ENCODE assay signal across 1 cellular context in genomic region chr1:28235746-28236655, GRCh38.
A peak's percentile ranks its signal among the peaks of the same experiment; 100 is the strongest.
TF ChIP-seq lines count a peak whose summit lies in the region.

ATP5IF1 (plus strand) TSS chr1:28236124; CDS start chr1:28236184, 60 bp downstream.

TF ChIP-seq in GM12878, 131 proteins besides CTCF, POLR2A, EP300 and RAD21 (continued from another document and continues in another):
- TF ChIP-seq POLR2AphosphoS2 (IDR thresholded peaks at IDR 0.05; ENCODE audit: low read depth, low read length) (peak; percentile 91), FOS (IDR thresholded peaks at IDR 0.05; ENCODE audit: borderline replicate concordance, extremely low read depth, insufficient read length) (peak; percentile 95), GABPA (IDR thresholded peaks at IDR 0.05; ENCODE audit: low read depth) (no peak), WRNIP1 (IDR thresholded peaks at IDR 0.05; ENCODE audit: borderline replicate concordance, low read depth, low read length) (no peak), ATF7 (IDR thresholded peaks at IDR 0.05; ENCODE audit: low read depth) (peak; percentile 35; the same call in 1 of the 2 replicates), CBFB (IDR thresholded peaks at IDR 0.05; ENCODE audit: low read depth) (peak; percentile 64; the same call in 1 of the 2 replicates), CHD1 (IDR thresholded peaks at IDR 0.05; ENCODE audit: low read depth, low read length) (no peak), ESRRA (IDR thresholded peaks at IDR 0.05; ENCODE audit: low read length) (peak; percentile 23; the same call in 1 of the 2 replicates), IKZF2 (IDR thresholded peaks at IDR 0.05) (0 out of 4 replicates have a peak, but pooled peaks of 1 of the 2 experiments have one; percentile 50), PAX8 (IDR thresholded peaks at IDR 0.05) (peak; percentile 65; the same call in 1 of the 2 replicates), CREB1 (IDR thresholded peaks at IDR 0.05; ENCODE audit: low read depth) (peak; percentile 80), NFYA (IDR thresholded peaks at IDR 0.05; ENCODE audit: borderline replicate concordance, low read depth, low read length) (peak; percentile 65), KDM1A (IDR thresholded peaks at IDR 0.05; ENCODE audit: borderline replicate concordance) (no peak), RUNX3 (IDR thresholded peaks at IDR 0.05; ENCODE audit: low read length) (peak; percentile 20; the same call in 1 of the 2 replicates), RCOR1 (conservative IDR thresholded peaks at IDR 0.05; ENCODE audit: low read depth, low read length) (0 out of 2 replicates have a peak, but pooled peaks have one; percentile 16), BCL11A (IDR thresholded peaks at IDR 0.05; ENCODE audit: low read depth, low read length) (no peak), RB1 (IDR thresholded peaks at IDR 0.05; ENCODE audit: borderline replicate concordance) (peak; percentile 85; the same call in 1 of the 2 replicates), ZNF622 (IDR thresholded peaks at IDR 0.05) (no peak), IKZF1 (conservative IDR thresholded peaks at IDR 0.05) (peak; percentile 58), RAD51 (IDR thresholded peaks at IDR 0.05) (no peak), MYB (IDR thresholded peaks at IDR 0.05; ENCODE audit: borderline replicate concordance, low read depth, low read length) (no peak), BCL3 (IDR thresholded peaks at IDR 0.05; ENCODE audit: borderline replicate concordance, insufficient read depth, low read depth, low read length, poor library complexity, severe bottlenecking) (peak; percentile 43), STAT1 (conservative IDR thresholded peaks at IDR 0.05) (no peak), TAF1 (IDR thresholded peaks at IDR 0.05; ENCODE audit: borderline replicate concordance, low read depth, low read length) (peak; percentile 94), SMAD1 (IDR thresholded peaks at IDR 0.05; ENCODE audit: low read depth, partially characterized antibody) (peak; percentile 32), RFX5 (IDR thresholded peaks at IDR 0.05; ENCODE audit: low read depth, low read length) (peak; percentile 63), PAX5 (IDR thresholded peaks at IDR 0.05; ENCODE audit: borderline replicate concordance, low read depth, low read length) (peak; percentile 51; the same call in 1 of the 2 replicates), ATF2 (IDR thresholded peaks at IDR 0.05; ENCODE audit: low read length) (no peak), NRF1 (conservative IDR thresholded peaks at IDR 0.05; ENCODE audit: low read depth, low read length) (no peak), SREBF2 (IDR thresholded peaks at IDR 0.05; ENCODE audit: low read length) (no peak), ZSCAN29 (IDR thresholded peaks at IDR 0.05) (no peak), SPI1 (IDR thresholded peaks at IDR 0.05; ENCODE audit: borderline replicate concordance, insufficient read depth, low read depth, low read length) (no peak)
- TF ChIP-seq, protein P1, sequence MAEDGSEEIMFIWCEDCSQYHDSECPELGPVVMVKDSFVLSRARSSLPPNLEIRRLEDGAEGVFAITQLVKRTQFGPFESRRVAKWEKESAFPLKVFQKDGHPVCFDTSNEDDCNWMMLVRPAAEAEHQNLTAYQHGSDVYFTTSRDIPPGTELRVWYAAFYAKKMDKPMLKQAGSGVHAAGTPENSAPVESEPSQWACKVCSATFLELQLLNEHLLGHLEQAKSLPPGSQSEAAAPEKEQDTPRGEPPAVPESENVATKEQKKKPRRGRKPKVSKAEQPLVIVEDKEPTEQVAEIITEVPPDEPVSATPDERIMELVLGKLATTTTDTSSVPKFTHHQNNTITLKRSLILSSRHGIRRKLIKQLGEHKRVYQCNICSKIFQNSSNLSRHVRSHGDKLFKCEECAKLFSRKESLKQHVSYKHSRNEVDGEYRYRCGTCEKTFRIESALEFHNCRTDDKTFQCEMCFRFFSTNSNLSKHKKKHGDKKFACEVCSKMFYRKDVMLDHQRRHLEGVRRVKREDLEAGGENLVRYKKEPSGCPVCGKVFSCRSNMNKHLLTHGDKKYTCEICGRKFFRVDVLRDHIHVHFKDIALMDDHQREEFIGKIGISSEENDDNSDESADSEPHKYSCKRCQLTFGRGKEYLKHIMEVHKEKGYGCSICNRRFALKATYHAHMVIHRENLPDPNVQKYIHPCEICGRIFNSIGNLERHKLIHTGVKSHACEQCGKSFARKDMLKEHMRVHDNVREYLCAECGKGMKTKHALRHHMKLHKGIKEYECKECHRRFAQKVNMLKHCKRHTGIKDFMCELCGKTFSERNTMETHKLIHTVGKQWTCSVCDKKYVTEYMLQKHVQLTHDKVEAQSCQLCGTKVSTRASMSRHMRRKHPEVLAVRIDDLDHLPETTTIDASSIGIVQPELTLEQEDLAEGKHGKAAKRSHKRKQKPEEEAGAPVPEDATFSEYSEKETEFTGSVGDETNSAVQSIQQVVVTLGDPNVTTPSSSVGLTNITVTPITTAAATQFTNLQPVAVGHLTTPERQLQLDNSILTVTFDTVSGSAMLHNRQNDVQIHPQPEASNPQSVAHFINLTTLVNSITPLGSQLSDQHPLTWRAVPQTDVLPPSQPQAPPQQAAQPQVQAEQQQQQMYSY (CRISPR knock-in tag; IDR thresholded peaks at IDR 0.05): no peak
- TF ChIP-seq, protein P2, sequence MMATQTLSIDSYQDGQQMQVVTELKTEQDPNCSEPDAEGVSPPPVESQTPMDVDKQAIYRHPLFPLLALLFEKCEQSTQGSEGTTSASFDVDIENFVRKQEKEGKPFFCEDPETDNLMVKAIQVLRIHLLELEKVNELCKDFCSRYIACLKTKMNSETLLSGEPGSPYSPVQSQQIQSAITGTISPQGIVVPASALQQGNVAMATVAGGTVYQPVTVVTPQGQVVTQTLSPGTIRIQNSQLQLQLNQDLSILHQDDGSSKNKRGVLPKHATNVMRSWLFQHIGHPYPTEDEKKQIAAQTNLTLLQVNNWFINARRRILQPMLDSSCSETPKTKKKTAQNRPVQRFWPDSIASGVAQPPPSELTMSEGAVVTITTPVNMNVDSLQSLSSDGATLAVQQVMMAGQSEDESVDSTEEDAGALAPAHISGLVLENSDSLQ (IDR thresholded peaks at IDR 0.05): peak; percentile 93
- TF ChIP-seq, protein P3, sequence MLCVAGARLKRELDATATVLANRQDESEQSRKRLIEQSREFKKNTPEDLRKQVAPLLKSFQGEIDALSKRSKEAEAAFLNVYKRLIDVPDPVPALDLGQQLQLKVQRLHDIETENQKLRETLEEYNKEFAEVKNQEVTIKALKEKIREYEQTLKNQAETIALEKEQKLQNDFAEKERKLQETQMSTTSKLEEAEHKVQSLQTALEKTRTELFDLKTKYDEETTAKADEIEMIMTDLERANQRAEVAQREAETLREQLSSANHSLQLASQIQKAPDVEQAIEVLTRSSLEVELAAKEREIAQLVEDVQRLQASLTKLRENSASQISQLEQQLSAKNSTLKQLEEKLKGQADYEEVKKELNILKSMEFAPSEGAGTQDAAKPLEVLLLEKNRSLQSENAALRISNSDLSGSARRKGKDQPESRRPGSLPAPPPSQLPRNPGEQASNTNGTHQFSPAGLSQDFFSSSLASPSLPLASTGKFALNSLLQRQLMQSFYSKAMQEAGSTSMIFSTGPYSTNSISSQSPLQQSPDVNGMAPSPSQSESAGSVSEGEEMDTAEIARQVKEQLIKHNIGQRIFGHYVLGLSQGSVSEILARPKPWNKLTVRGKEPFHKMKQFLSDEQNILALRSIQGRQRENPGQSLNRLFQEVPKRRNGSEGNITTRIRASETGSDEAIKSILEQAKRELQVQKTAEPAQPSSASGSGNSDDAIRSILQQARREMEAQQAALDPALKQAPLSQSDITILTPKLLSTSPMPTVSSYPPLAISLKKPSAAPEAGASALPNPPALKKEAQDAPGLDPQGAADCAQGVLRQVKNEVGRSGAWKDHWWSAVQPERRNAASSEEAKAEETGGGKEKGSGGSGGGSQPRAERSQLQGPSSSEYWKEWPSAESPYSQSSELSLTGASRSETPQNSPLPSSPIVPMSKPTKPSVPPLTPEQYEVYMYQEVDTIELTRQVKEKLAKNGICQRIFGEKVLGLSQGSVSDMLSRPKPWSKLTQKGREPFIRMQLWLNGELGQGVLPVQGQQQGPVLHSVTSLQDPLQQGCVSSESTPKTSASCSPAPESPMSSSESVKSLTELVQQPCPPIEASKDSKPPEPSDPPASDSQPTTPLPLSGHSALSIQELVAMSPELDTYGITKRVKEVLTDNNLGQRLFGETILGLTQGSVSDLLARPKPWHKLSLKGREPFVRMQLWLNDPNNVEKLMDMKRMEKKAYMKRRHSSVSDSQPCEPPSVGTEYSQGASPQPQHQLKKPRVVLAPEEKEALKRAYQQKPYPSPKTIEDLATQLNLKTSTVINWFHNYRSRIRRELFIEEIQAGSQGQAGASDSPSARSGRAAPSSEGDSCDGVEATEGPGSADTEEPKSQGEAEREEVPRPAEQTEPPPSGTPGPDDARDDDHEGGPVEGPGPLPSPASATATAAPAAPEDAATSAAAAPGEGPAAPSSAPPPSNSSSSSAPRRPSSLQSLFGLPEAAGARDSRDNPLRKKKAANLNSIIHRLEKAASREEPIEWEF (IDR thresholded peaks at IDR 0.05; ENCODE audit: insufficient replicate concordance, low read depth, low read length): no peak
- TF ChIP-seq, protein P4, sequence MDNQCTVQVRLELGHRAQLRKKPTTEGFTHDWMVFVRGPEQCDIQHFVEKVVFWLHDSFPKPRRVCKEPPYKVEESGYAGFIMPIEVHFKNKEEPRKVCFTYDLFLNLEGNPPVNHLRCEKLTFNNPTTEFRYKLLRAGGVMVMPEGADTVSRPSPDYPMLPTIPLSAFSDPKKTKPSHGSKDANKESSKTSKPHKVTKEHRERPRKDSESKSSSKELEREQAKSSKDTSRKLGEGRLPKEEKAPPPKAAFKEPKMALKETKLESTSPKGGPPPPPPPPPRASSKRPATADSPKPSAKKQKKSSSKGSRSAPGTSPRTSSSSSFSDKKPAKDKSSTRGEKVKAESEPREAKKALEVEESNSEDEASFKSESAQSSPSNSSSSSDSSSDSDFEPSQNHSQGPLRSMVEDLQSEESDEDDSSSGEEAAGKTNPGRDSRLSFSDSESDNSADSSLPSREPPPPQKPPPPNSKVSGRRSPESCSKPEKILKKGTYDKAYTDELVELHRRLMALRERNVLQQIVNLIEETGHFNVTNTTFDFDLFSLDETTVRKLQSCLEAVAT (IDR thresholded peaks at IDR 0.05): no peak; the same call in 1 of the 2 replicates
- TF ChIP-seq, protein P5, sequence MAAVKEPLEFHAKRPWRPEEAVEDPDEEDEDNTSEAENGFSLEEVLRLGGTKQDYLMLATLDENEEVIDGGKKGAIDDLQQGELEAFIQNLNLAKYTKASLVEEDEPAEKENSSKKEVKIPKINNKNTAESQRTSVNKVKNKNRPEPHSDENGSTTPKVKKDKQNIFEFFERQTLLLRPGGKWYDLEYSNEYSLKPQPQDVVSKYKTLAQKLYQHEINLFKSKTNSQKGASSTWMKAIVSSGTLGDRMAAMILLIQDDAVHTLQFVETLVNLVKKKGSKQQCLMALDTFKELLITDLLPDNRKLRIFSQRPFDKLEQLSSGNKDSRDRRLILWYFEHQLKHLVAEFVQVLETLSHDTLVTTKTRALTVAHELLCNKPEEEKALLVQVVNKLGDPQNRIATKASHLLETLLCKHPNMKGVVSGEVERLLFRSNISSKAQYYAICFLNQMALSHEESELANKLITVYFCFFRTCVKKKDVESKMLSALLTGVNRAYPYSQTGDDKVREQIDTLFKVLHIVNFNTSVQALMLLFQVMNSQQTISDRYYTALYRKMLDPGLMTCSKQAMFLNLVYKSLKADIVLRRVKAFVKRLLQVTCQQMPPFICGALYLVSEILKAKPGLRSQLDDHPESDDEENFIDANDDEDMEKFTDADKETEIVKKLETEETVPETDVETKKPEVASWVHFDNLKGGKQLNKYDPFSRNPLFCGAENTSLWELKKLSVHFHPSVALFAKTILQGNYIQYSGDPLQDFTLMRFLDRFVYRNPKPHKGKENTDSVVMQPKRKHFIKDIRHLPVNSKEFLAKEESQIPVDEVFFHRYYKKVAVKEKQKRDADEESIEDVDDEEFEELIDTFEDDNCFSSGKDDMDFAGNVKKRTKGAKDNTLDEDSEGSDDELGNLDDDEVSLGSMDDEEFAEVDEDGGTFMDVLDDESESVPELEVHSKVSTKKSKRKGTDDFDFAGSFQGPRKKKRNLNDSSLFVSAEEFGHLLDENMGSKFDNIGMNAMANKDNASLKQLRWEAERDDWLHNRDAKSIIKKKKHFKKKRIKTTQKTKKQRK (IDR thresholded peaks at IDR 0.05; ENCODE audit: low read depth, low read length): peak; percentile 82
- TF ChIP-seq, protein P6, sequence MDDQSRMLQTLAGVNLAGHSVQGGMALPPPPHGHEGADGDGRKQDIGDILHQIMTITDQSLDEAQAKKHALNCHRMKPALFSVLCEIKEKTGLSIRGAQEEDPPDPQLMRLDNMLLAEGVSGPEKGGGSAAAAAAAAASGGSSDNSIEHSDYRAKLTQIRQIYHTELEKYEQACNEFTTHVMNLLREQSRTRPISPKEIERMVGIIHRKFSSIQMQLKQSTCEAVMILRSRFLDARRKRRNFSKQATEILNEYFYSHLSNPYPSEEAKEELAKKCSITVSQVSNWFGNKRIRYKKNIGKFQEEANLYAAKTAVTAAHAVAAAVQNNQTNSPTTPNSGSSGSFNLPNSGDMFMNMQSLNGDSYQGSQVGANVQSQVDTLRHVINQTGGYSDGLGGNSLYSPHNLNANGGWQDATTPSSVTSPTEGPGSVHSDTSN (IDR thresholded peaks at IDR 0.05; ENCODE audit: insufficient replicate concordance, low read depth, low read length): peak; percentile 74
